1 cellular context compared by ENCODE assay signal in the genomic region with DNA sequence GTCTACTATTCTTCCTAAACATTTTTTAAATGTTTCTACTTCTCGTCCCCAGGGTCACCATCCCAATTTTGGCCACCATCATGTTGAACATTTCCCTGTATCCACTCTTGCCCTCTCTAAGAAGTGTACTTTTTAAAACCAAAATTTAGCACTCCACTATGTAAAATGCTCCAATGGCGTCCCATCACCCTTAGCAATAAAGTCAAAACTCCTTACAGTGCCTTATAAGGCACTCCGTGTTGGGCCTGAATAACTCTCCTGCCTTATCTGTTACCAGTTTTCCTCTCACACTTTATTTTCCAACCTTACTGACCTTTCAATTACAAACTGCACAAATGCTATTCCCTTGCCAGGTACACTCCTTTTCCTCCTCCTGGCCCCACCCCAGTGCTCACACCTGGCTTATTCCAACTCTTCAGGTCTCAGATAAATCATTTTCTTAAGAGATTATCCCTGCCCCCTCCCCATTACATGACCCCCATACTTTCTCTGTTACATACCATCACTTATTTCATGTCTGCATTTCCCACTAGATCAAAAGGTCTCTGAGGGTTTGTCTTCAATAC.
TF ChIP-seq lines count a peak whose summit lies in the region.

No MANE protein-coding gene starts in this region.

TF ChIP-seq in GM12878, 131 proteins besides CTCF, POLR2A, EP300 and RAD21 (continued from another document):
- TF ChIP-seq SREBF1 (IDR thresholded peaks at IDR 0.05; ENCODE audit: low read length) (no peak), CBX3 (IDR thresholded peaks at IDR 0.05; ENCODE audit: borderline replicate concordance, low read depth) (no peak), EZH2 (IDR thresholded peaks at IDR 0.05; ENCODE audit: borderline replicate concordance, control insufficient read depth, low read depth, low read length) (no peak), CREB1 (IDR thresholded peaks at IDR 0.05; ENCODE audit: low read depth) (no peak)
- TF ChIP-seq, protein P1, sequence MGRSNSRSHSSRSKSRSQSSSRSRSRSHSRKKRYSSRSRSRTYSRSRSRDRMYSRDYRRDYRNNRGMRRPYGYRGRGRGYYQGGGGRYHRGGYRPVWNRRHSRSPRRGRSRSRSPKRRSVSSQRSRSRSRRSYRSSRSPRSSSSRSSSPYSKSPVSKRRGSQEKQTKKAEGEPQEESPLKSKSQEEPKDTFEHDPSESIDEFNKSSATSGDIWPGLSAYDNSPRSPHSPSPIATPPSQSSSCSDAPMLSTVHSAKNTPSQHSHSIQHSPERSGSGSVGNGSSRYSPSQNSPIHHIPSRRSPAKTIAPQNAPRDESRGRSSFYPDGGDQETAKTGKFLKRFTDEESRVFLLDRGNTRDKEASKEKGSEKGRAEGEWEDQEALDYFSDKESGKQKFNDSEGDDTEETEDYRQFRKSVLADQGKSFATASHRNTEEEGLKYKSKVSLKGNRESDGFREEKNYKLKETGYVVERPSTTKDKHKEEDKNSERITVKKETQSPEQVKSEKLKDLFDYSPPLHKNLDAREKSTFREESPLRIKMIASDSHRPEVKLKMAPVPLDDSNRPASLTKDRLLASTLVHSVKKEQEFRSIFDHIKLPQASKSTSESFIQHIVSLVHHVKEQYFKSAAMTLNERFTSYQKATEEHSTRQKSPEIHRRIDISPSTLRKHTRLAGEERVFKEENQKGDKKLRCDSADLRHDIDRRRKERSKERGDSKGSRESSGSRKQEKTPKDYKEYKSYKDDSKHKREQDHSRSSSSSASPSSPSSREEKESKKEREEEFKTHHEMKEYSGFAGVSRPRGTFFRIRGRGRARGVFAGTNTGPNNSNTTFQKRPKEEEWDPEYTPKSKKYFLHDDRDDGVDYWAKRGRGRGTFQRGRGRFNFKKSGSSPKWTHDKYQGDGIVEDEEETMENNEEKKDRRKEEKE (IDR thresholded peaks at IDR 0.05) = no peak
- TF ChIP-seq, protein P2, sequence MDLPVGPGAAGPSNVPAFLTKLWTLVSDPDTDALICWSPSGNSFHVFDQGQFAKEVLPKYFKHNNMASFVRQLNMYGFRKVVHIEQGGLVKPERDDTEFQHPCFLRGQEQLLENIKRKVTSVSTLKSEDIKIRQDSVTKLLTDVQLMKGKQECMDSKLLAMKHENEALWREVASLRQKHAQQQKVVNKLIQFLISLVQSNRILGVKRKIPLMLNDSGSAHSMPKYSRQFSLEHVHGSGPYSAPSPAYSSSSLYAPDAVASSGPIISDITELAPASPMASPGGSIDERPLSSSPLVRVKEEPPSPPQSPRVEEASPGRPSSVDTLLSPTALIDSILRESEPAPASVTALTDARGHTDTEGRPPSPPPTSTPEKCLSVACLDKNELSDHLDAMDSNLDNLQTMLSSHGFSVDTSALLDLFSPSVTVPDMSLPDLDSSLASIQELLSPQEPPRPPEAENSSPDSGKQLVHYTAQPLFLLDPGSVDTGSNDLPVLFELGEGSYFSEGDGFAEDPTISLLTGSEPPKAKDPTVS (IDR thresholded peaks at IDR 0.05; ENCODE audit: low read depth, low read length) = no peak
- TF ChIP-seq, protein P3, sequence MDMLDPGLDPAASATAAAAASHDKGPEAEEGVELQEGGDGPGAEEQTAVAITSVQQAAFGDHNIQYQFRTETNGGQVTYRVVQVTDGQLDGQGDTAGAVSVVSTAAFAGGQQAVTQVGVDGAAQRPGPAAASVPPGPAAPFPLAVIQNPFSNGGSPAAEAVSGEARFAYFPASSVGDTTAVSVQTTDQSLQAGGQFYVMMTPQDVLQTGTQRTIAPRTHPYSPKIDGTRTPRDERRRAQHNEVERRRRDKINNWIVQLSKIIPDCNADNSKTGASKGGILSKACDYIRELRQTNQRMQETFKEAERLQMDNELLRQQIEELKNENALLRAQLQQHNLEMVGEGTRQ (IDR thresholded peaks at IDR 0.05; ENCODE audit: borderline replicate concordance, low read depth, low read length) = no peak
- TF ChIP-seq, protein P4, sequence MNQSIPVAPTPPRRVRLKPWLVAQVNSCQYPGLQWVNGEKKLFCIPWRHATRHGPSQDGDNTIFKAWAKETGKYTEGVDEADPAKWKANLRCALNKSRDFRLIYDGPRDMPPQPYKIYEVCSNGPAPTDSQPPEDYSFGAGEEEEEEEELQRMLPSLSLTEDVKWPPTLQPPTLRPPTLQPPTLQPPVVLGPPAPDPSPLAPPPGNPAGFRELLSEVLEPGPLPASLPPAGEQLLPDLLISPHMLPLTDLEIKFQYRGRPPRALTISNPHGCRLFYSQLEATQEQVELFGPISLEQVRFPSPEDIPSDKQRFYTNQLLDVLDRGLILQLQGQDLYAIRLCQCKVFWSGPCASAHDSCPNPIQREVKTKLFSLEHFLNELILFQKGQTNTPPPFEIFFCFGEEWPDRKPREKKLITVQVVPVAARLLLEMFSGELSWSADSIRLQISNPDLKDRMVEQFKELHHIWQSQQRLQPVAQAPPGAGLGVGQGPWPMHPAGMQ (IDR thresholded peaks at IDR 0.05; ENCODE audit: borderline replicate concordance) = no peak
TF ChIP-seq in GM12878: peak in this region for 0.
